In genomic region chr16:85799497-85800320, GRCh38 we compare ENCODE assay signal across 1 cellular context.
A peak's percentile ranks its signal among the peaks of the same experiment; 100 is the strongest.
TF ChIP-seq lines count a peak whose summit lies in the region.

Gene COX4I1 (plus strand): TSS chr16:85799695. CDS start chr16:85801206, 1,511 bp downstream.
Gene EMC8 (minus strand): TSS chr16:85799544. CDS start chr16:85799295, 249 bp downstream.

TF ChIP-seq in H1, 55 proteins besides CTCF, POLR2A, EP300 and RAD21:
- peak; percentile 41; the same call in 1 of the 2 replicates for TF ChIP-seq MAX (IDR thresholded peaks at IDR 0.05)
- TF ChIP-seq POU5F1 (IDR thresholded peaks at IDR 0.05; ENCODE audit: low read depth, low read length): no peak
- 0 out of 4 replicates have a peak, but pooled peaks of 1 of the 2 experiments have one; percentile 4 for TF ChIP-seq SIN3A (conservative IDR thresholded peaks at IDR 0.05 in 1 of 2, IDR thresholded peaks at IDR 0.05 in 1 of 2; ENCODE audit: low read depth in 1 of 2, low read length in 2 of 2)
- no peak for TF ChIP-seq RNF2 (IDR thresholded peaks at IDR 0.05; ENCODE audit: borderline replicate concordance, low read depth, low read length, missing control alignments, poor library complexity, severe bottlenecking)
- TF ChIP-seq CTBP2 (IDR thresholded peaks at IDR 0.05; ENCODE audit: borderline replicate concordance, insufficient read depth, insufficient read length, low read length): no peak
- TF ChIP-seq CBX8 (IDR thresholded peaks at IDR 0.05; ENCODE audit: borderline replicate concordance, low read depth, low read length): no peak
- TF ChIP-seq TAF1 (IDR thresholded peaks at IDR 0.05; ENCODE audit: low read depth, low read length): peak; percentile 88
- peak; percentile 84 for TF ChIP-seq POLR2AphosphoS5 (IDR thresholded peaks at IDR 0.05; ENCODE audit: low read depth, low read length)
- TF ChIP-seq ATF2 (IDR thresholded peaks at IDR 0.05; ENCODE audit: low read length): 0 out of 2 replicates have a peak, but pooled peaks have one; percentile 40
- no peak for TF ChIP-seq SRF (IDR thresholded peaks at IDR 0.05; ENCODE audit: low read depth, low read length)
- TF ChIP-seq CBX5 (IDR thresholded peaks at IDR 0.05; ENCODE audit: low read depth, low read length): no peak
- no peak for TF ChIP-seq RXRA (IDR thresholded peaks at IDR 0.05; ENCODE audit: insufficient read depth, low read depth, low read length)
- peak; percentile 86 for TF ChIP-seq TBP (IDR thresholded peaks at IDR 0.05; ENCODE audit: low read depth, low read length)
- TF ChIP-seq NANOG (IDR thresholded peaks at IDR 0.05; ENCODE audit: insufficient read depth, low read depth, low read length, poor library complexity, severe bottlenecking): no peak
- no peak for TF ChIP-seq CHD7 (IDR thresholded peaks at IDR 0.05; ENCODE audit: insufficient replicate concordance, low read length)
- no peak for TF ChIP-seq KDM4A (IDR thresholded peaks at IDR 0.05; ENCODE audit: low read depth, low read length, severe bottlenecking)
- TF ChIP-seq MAFK (IDR thresholded peaks at IDR 0.05; ENCODE audit: low read depth, low read length): no peak
- no peak for TF ChIP-seq HDAC2 (IDR thresholded peaks at IDR 0.05; ENCODE audit: borderline replicate concordance in 1 of 2, low read depth in 2 of 2, low read length in 2 of 2)
- TF ChIP-seq CREB1 (IDR thresholded peaks at IDR 0.05): no peak
- TF ChIP-seq BRCA1 (IDR thresholded peaks at IDR 0.05; ENCODE audit: low read depth, low read length): no peak
- peak; percentile 94 for TF ChIP-seq ATF3 (IDR thresholded peaks at IDR 0.05; ENCODE audit: insufficient read depth, low read depth, low read length)
- 0 out of 2 replicates have a peak, but pooled peaks have one; percentile 5 for TF ChIP-seq JUND (IDR thresholded peaks at IDR 0.05; ENCODE audit: low read length)
- no peak; the same call in 1 of the 2 replicates for TF ChIP-seq BACH1 (IDR thresholded peaks at IDR 0.05; ENCODE audit: low read length)
- no peak for TF ChIP-seq FOSL1 (IDR thresholded peaks at IDR 0.05; ENCODE audit: insufficient read depth, low read depth, low read length)
- peak; percentile 81 for TF ChIP-seq PHF8 (conservative IDR thresholded peaks at IDR 0.05; ENCODE audit: low read depth, low read length)
- TF ChIP-seq TAF7 (optimal IDR thresholded peaks at IDR 0.05; ENCODE audit: borderline replicate concordance, low read depth, low read length): peak; percentile 77
- TF ChIP-seq YY1 (IDR thresholded peaks at IDR 0.05; ENCODE audit: low read depth, low read length): no peak
- no peak for TF ChIP-seq GABPA (IDR thresholded peaks at IDR 0.05; ENCODE audit: borderline replicate concordance, insufficient read depth, low read length)
- TF ChIP-seq ASH2L (IDR thresholded peaks at IDR 0.05; ENCODE audit: low read length): peak; percentile 48
- no peak for TF ChIP-seq SIX5 (IDR thresholded peaks at IDR 0.05; ENCODE audit: low read depth, low read length)
- peak; percentile 50; the same call in 1 of the 2 replicates for TF ChIP-seq RBBP5 (IDR thresholded peaks at IDR 0.05; ENCODE audit: borderline replicate concordance, low read depth, low read length)
- TF ChIP-seq CHD2 (IDR thresholded peaks at IDR 0.05; ENCODE audit: low read length): no peak
